In the genomic region with DNA sequence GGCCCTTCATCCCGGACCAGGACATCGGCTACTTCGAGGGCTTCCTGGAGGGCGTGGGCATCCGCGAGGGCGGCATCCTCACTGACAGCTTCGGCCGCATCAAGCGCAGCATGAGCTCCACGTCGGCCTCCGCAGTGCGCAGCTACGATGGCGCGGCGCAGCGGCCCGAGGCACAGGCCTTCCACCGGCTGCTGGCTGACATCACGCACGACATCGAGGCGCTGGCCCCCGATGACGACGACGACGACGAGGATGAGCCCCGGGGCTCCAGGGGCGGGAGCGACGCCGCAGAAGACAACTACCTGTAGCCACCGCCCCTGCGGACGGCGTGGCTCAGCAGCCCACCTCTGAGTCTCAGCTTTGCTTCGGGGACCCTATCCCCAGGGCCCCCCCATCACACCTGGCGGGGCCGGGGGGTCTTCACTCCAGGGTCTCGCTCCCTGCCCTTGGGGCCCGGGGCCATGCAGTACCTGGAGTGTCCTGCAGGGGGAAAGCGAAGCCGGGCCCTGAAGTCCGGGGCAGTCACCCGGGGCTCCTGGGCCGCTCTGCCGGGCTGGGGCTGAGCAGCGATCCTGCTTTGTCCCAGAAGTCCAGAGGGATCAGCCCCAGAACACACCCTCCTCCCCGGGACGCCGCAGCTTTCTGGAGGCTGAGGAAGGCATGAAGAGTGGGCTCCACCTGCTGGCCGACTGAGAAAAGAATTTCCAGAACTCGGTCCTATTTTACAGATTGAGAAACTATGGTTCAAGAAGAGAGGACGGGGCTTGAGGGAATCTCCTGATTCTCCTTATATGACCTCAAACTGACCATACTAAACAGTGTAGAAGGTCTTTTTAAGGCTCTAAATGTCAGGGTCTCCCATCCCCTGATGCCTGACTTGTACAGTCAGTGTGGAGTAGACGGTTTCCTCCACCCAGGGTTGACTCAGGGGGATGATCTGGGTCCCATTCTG, we compare ENCODE assay signal across 8 cellular contexts. TPM values are rescaled to one million over a fixed set of nuclear protein-coding genes. Genes with fewer than 3 reads are reported as not detected.
DNase-seq lines count a peak whose midpoint lies in the region; ATAC-seq and TF ChIP-seq lines count a peak whose summit lies in the region.

No MANE protein-coding gene starts in this region.

- peaks cover 47% of the 10 kb centered on the region for H3K27me3 ChIP-seq in BE2C

- no peak overlapping the region for H3K27ac Mint-ChIP-seq in HFFc6
- no peak overlapping the region for H3K27ac Mint-ChIP-seq in activated CD4-positive, alpha-beta T cell treated with anti-CD3 and anti-CD28 coated beads for 36 hours

- TF ChIP-seq CTCF in BE2C (IDR thresholded peaks at IDR 0.05; ENCODE audit: low read depth, low read length) (peak; percentile 90), HFFc6 (IDR thresholded peaks at IDR 0.05) (peak; percentile 99)

- intact Hi-C loops in activated CD4-positive, alpha-beta T cell treated with anti-CD3 and anti-CD28 coated beads for 36 hours (cut with DNase I, micrococcal nuclease): loop anchor here (1.0 to 10.0 kb wide), 6 partner anchors 61 to 624 kb away; no protein-coding TSS in a partner anchor

- no peaks in the 10 kb centered on the region for H3K9me3 ChIP-seq in BE2C

- CTCF ChIA-PET in activated CD4-positive, alpha-beta T cell treated with anti-CD3 and anti-CD28 coated beads for 36 hours (lab: Charles Lee): interaction anchor here (0.5 to 5.0 kb wide), 38 partner anchors 11 to 503 kb away, joined by 3 to 32 read pairs (median 4); partner anchors contain the start of genes PDRG1 and TM9SF4

- H3K4me3 Mint-ChIP-seq in HFFc6: peak overlapping the region; percentile 15; the same call in 1 of the 2 replicates
- H3K4me3 Mint-ChIP-seq in activated CD4-positive, alpha-beta T cell treated with anti-CD3 and anti-CD28 coated beads for 36 hours: no peak overlapping the region

- H3K36me3 ChIP-seq in BE2C: no peaks in the 10 kb centered on the region

- no peaks in the 10 kb centered on the region; the same call in none of the 2 replicates for H3K4me1 ChIP-seq in BE2C

- no peaks in the 10 kb centered on the region for H3K4me1 Mint-ChIP-seq in HFFc6 (ENCODE audit: low read depth)
- no peaks in the 10 kb centered on the region for H3K4me1 Mint-ChIP-seq in activated CD4-positive, alpha-beta T cell treated with anti-CD3 and anti-CD28 coated beads for 36 hours

- POLR2A ChIA-PET in activated CD4-positive, alpha-beta T cell treated with anti-CD3 and anti-CD28 coated beads for 36 hours (lab: Charles Lee): interaction anchor here (0.6 to 0.7 kb wide), 2 partner anchors 79 to 410 kb away, joined by 3 to 4 read pairs; partner anchors contain the start of gene PDRG1

- peak; percentile 89 for DNase-seq in BE2C
- DNase-seq in HFFc6: peak; percentile 84
- peak; percentile 62 for DNase-seq in NCI-H524 treated with DMSO at 0.1 percent for 48 hours (lab: John Stamatoyannopoulos, UW)
- DNase-seq in activated CD4-positive, alpha-beta T cell treated with anti-CD3 and anti-CD28 coated beads for 36 hours: peak; percentile 75
- DNase-seq in dedifferentiated amniotic fluid mesenchymal stem cell (ENCODE audit: extremely low spot score): peak; percentile 74
- DNase-seq in left lobe of liver (ENCODE audit: low spot score): peak; percentile 79
- DNase-seq in stimulated activated CD4-positive, alpha-beta T cell treated with anti-CD3 and anti-CD28 coated beads, Interleukin-2, amount 100 ng/mL, for 48 hours: peak; percentile 43 to 63

- peaks cover 49% of the 10 kb centered on the region for H3K27me3 Mint-ChIP-seq in HFFc6 (ENCODE audit: insufficient read depth)
- H3K27me3 Mint-ChIP-seq in activated CD4-positive, alpha-beta T cell treated with anti-CD3 and anti-CD28 coated beads for 36 hours: peaks cover 23% of the 10 kb centered on the region

- H3K9me3 Mint-ChIP-seq in HFFc6: no peaks in the 10 kb centered on the region
- no peaks in the 10 kb centered on the region for H3K9me3 Mint-ChIP-seq in activated CD4-positive, alpha-beta T cell treated with anti-CD3 and anti-CD28 coated beads for 36 hours (ENCODE audit: low read depth)

- peak; percentile 79 for ATAC-seq in activated CD4-positive, alpha-beta T cell treated with anti-CD3 and anti-CD28 coated beads for 36 hours
- peak; percentile 95 for ATAC-seq in left lobe of liver
- ATAC-seq in HG03378 (IDR thresholded peaks at IDR 0.05; ENCODE audit: unreplicated experiment): no peak

- H3K4me3 ChIP-seq in BE2C (ENCODE audit: low read depth, low read length): peak overlapping the region; percentile 44

- H3K36me3 Mint-ChIP-seq in HFFc6 (ENCODE audit: low read depth): no peaks in the 10 kb centered on the region
- H3K36me3 Mint-ChIP-seq in activated CD4-positive, alpha-beta T cell treated with anti-CD3 and anti-CD28 coated beads for 36 hours (ENCODE audit: low read depth): no peaks in the 10 kb centered on the region

RNA-seq across cellular contexts. Expression of gene HCK, which starts 20.8 kb away (rescaled TPM):
- polyA plus RNA-seq in BE2C (2012; ENCODE audit: insufficient read depth, insufficient read length, low read depth): not detected
- total RNA-seq in HFFc6 (2021; fragmentation: NEBNext Ultra II Directional; extraction: Animal tissue kit (Norgen Biotek cat#: 25700)): not detected
- total RNA-seq in activated CD4-positive, alpha-beta T cell treated with anti-CD3 and anti-CD28 coated beads for 36 hours: not detected
- 3.7 TPM for total RNA-seq in left lobe of liver

RNA-seq across cellular contexts. Expression of gene CCM2L, which starts 21.0 kb away (rescaled TPM):
- 1.3 TPM for polyA plus RNA-seq in BE2C (2012; ENCODE audit: insufficient read depth, insufficient read length, low read depth)
- total RNA-seq in HFFc6 (2021; fragmentation: NEBNext Ultra II Directional; extraction: Animal tissue kit (Norgen Biotek cat#: 25700)): not detected
- not detected for total RNA-seq in activated CD4-positive, alpha-beta T cell treated with anti-CD3 and anti-CD28 coated beads for 36 hours
- total RNA-seq in left lobe of liver: 1.5 TPM
